Comparison of ENCODE assay signal across 8 cellular contexts in genomic region chr5:153496835-153497234, GRCh38. TPM values are rescaled to one million over a fixed set of nuclear protein-coding genes. Genes with fewer than 3 reads are reported as not detected.
A peak's percentile ranks its signal among the peaks of the same experiment; 100 is the strongest.
DNase-seq lines count a peak whose midpoint lies in the region; ATAC-seq and TF ChIP-seq lines count a peak whose summit lies in the region.

No MANE protein-coding gene starts in this region.

- H3K4me3 Mint-ChIP-seq in GM23338 (no peak overlapping the region), type B pancreatic cell (no peak overlapping the region)

- H3K27ac Mint-ChIP-seq in GM23338 = no peak overlapping the region
- no peak overlapping the region for H3K27ac Mint-ChIP-seq in type B pancreatic cell

- 0 out of 2 replicates have a peak, but pooled peaks cover under 1% of the 10 kb centered on the region for H3K27me3 ChIP-seq in GM23338 (ENCODE audit: insufficient read depth)

- TF ChIP-seq CTCF in GM23338 (conservative IDR thresholded peaks at IDR 0.05; ENCODE audit: low read depth in 2 of 2) (peak; percentile 79 to 86), type B pancreatic cell (conservative IDR thresholded peaks at IDR 0.05) (peak; percentile 80)

- no peaks in the 10 kb centered on the region for H3K9me3 Mint-ChIP-seq in GM23338
- H3K9me3 Mint-ChIP-seq in type B pancreatic cell = no peaks in the 10 kb centered on the region

- H3K27me3 Mint-ChIP-seq in GM23338 (ENCODE audit: insufficient read depth, low read depth, poor library complexity) (no peaks in the 10 kb centered on the region), type B pancreatic cell (peaks cover 23% of the 10 kb centered on the region)

- H3K4me1 Mint-ChIP-seq in GM23338 (peaks cover 8% of the 10 kb centered on the region), type B pancreatic cell (ENCODE audit: unreplicated experiment) (peaks cover 17% of the 10 kb centered on the region)

- no peak overlapping the region for H3K27ac ChIP-seq in GM23338 (ENCODE audit: low read depth)

- no peaks in the 10 kb centered on the region for H4K20me1 ChIP-seq in GM23338 (replicated peaks; ENCODE audit: insufficient read depth)

- H3K4me3 ChIP-seq in GM23338 = no peak overlapping the region

- no peaks in the 10 kb centered on the region for H3K36me3 Mint-ChIP-seq in GM23338 (ENCODE audit: low read depth)
- peaks cover 7% of the 10 kb centered on the region for H3K36me3 Mint-ChIP-seq in type B pancreatic cell

- H3K36me3 ChIP-seq in GM23338 (ENCODE audit: insufficient read depth) = no peaks in the 10 kb centered on the region

- no peaks in the 10 kb centered on the region; the same call in 1 of the 2 replicates for H3K79me2 ChIP-seq in GM23338 (replicated peaks; ENCODE audit: insufficient read depth)

- ATAC-seq in GM23338 = peak; percentile 67
- ATAC-seq in HG03139 (IDR thresholded peaks at IDR 0.05; ENCODE audit: unreplicated experiment) = no peak
- no peak for ATAC-seq in GM21381 (IDR thresholded peaks at IDR 0.05; ENCODE audit: unreplicated experiment)

- H3K4me2 ChIP-seq in GM23338 = no peak overlapping the region

- H3K4me1 ChIP-seq in GM23338 (ENCODE audit: insufficient read depth) = peaks cover 9% of the 10 kb centered on the region

- no peaks in the 10 kb centered on the region for H3K9me2 ChIP-seq in GM23338 (ENCODE audit: insufficient read depth)

- DNase-seq in Ammon's horn (ENCODE audit: low spot score) (peak; percentile 44), GM23338 (ENCODE audit: low spot score) (peak; percentile 30), RPMI7951 (ENCODE audit: low read depth) (peak; percentile 14), foreskin melanocyte (peak; percentile 15), type B pancreatic cell (ENCODE audit: extremely low spot score, unreplicated experiment) (no peak), 8988T (no peak)

- H2AFZ ChIP-seq in GM23338 = no peak overlapping the region

- no peaks in the 10 kb centered on the region for H3F3A ChIP-seq in GM23338 (replicated peaks; ENCODE audit: low read depth)

TF ChIP-seq in GM23338, 12 proteins besides CTCF, POLR2A, EP300 and RAD21:
- TF ChIP-seq ZNF462 (CRISPR knock-in tag; IDR thresholded peaks at IDR 0.05) = no peak
- TF ChIP-seq CREB1 (CRISPR knock-in tag; IDR thresholded peaks at IDR 0.05; ENCODE audit: low read depth) = no peak
- TF ChIP-seq ZNF331 (CRISPR knock-in tag; IDR thresholded peaks at IDR 0.05; ENCODE audit: low read depth) = no peak
- TF ChIP-seq EZH2 (IDR thresholded peaks at IDR 0.05; ENCODE audit: low read depth, unreplicated experiment) = no peak
- TF ChIP-seq JUNB (IDR thresholded peaks at IDR 0.05; ENCODE audit: unreplicated experiment) = no peak
- TF ChIP-seq STAT1 (IDR thresholded peaks at IDR 0.05; ENCODE audit: unreplicated experiment) = no peak
- TF ChIP-seq NANOG (IDR thresholded peaks at IDR 0.05; ENCODE audit: borderline replicate concordance) = no peak
- TF ChIP-seq, protein P1, sequence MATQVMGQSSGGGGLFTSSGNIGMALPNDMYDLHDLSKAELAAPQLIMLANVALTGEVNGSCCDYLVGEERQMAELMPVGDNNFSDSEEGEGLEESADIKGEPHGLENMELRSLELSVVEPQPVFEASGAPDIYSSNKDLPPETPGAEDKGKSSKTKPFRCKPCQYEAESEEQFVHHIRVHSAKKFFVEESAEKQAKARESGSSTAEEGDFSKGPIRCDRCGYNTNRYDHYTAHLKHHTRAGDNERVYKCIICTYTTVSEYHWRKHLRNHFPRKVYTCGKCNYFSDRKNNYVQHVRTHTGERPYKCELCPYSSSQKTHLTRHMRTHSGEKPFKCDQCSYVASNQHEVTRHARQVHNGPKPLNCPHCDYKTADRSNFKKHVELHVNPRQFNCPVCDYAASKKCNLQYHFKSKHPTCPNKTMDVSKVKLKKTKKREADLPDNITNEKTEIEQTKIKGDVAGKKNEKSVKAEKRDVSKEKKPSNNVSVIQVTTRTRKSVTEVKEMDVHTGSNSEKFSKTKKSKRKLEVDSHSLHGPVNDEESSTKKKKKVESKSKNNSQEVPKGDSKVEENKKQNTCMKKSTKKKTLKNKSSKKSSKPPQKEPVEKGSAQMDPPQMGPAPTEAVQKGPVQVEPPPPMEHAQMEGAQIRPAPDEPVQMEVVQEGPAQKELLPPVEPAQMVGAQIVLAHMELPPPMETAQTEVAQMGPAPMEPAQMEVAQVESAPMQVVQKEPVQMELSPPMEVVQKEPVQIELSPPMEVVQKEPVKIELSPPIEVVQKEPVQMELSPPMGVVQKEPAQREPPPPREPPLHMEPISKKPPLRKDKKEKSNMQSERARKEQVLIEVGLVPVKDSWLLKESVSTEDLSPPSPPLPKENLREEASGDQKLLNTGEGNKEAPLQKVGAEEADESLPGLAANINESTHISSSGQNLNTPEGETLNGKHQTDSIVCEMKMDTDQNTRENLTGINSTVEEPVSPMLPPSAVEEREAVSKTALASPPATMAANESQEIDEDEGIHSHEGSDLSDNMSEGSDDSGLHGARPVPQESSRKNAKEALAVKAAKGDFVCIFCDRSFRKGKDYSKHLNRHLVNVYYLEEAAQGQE (IDR thresholded peaks at IDR 0.05; ENCODE audit: unreplicated experiment) = no peak
- TF ChIP-seq POLR2AphosphoS5 (IDR thresholded peaks at IDR 0.05; ENCODE audit: low read depth) = no peak
- no peak for TF ChIP-seq ZNF114 (CRISPR knock-in tag; IDR thresholded peaks at IDR 0.05)
- no peak for TF ChIP-seq EZH2phosphoT487 (IDR thresholded peaks at IDR 0.05; ENCODE audit: unreplicated experiment)
- TF ChIP-seq, protein P2, sequence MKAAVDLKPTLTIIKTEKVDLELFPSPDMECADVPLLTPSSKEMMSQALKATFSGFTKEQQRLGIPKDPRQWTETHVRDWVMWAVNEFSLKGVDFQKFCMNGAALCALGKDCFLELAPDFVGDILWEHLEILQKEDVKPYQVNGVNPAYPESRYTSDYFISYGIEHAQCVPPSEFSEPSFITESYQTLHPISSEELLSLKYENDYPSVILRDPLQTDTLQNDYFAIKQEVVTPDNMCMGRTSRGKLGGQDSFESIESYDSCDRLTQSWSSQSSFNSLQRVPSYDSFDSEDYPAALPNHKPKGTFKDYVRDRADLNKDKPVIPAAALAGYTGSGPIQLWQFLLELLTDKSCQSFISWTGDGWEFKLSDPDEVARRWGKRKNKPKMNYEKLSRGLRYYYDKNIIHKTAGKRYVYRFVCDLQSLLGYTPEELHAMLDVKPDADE (IDR thresholded peaks at IDR 0.05) = no peak
TF ChIP-seq in GM23338: peak in this region for 0.

RNA-seq across cellular contexts. Expression of gene GRIA1, which starts 6.4 kb away (rescaled TPM):
- 1.4 and 1.7 TPM in 2 replicates for total RNA-seq in GM23338 (2014; rRNA removed; shearing (Covaris generic))
- polyA plus RNA-seq in GM23338 (2016; fragmentation: Nextera tagmentation; extraction: Ambion mirVana) = 0.96 and 1.0 TPM in 2 replicates
- 0.29 TPM in 1 of 2 replicates, not detected in the other for total RNA-seq in RPMI7951 (2014; rRNA removed; shearing (Covaris generic))
- 0.86 and 18.0 TPM in 2 replicates for total RNA-seq in type B pancreatic cell (ENCODE audit: low replicate concordance)

Comparison
In these comparisons a context has a peak if more than half of its experiments do, and no peak if none do; other contexts are left out.
1. DNase-seq: peak in Ammon's horn (single experiment), GM23338 (single experiment), RPMI7951 (single experiment) and foreskin melanocyte (single experiment); none in type B pancreatic cell (single experiment) and 8988T (single experiment).